In the genomic region with DNA sequence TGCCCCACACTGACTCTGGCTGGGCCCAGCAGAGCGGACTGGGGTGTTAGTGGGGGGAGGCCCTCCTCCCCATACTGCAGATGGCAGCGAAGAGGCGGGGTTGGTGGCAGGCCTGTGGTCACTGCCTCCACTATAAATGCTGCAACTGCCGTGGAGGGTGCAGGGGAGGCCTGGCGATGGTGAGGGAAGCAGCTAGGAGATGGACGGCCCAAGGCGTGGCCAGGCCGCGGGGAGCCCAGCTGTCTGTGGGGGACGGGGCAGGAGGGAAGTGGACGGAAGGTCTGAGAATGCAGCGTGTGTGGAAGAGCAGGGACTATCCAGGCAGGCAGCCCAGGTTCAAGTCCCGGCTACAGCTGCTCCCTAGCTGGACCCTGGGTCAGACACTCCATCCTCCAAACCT, we compare ENCODE assay signal across 18 cellular contexts. TPM values are rescaled to one million over a fixed set of nuclear protein-coding genes. Genes with fewer than 3 reads are reported as not detected.
A peak's percentile ranks its signal among the peaks of the same experiment; 100 is the strongest.
DNase-seq lines count a peak whose midpoint lies in the region; ATAC-seq, FAIRE-seq and TF ChIP-seq lines count a peak whose summit lies in the region.
"Had no signal": no experiment of that assay in that cellular context is flagged by ENCODE, and none has a peak within 500 bp of the region (broad histone marks: within the 10 kb centered on the region; RNA-seq: fewer than 3 reads in every experiment).

No MANE protein-coding gene starts in this region.

- CTCF ChIA-PET in IMR-90 (lab: Yijun Ruan, JAX) (no interaction called here), K562 (lab: Yijun Ruan, JAX; ENCODE audit: low intra/inter-chr PET ratio) (no interaction called here)

- H2AK5ac ChIP-seq in IMR-90 (ENCODE audit: low read depth, low read length), result no peak overlapping the region
- no peak overlapping the region for H2AK5ac ChIP-seq in trophoblast cell (ENCODE audit: low read length)

- H3F3A ChIP-seq in GM23248 (ENCODE audit: insufficient read depth), result no peaks in the 10 kb centered on the region

- no peaks in the 10 kb centered on the region for H3K9me2 ChIP-seq in GM23248 (ENCODE audit: insufficient read depth)

- no peak for TF ChIP-seq CTCF in IMR-90 (conservative IDR thresholded peaks at IDR 0.05; ENCODE audit: low read depth, low read length)
- TF ChIP-seq CTCF in K562 (IDR thresholded peaks at IDR 0.05 in 2 of 3, conservative IDR thresholded peaks at IDR 0.05 in 1 of 3; ENCODE audit: insufficient read depth in 2 of 3, low read depth in 1 of 3, low read length in 3 of 3), result no peak
- TF ChIP-seq CTCF in neural crest cell (conservative IDR thresholded peaks at IDR 0.05), result no peak

- peaks cover 7% of the 10 kb centered on the region for H3K4me1 Mint-ChIP-seq in activated CD4-positive, alpha-beta T cell treated with anti-CD3 and anti-CD28 coated beads, Interleukin-2, amount 10 ng/mL, durations not matched to agents 24 days and 14 days
- no peaks in the 10 kb centered on the region for H3K4me1 Mint-ChIP-seq in neural crest cell

- H2BK120ac ChIP-seq in IMR-90 (ENCODE audit: low read depth, low read length) (no peak overlapping the region), trophoblast cell (ENCODE audit: insufficient read depth, low read length, poor library complexity) (no peak overlapping the region)

- no peak overlapping the region for H3K4me2 ChIP-seq in IMR-90 (ENCODE audit: low read depth, low read length)
- no peak overlapping the region for H3K4me2 ChIP-seq in K562 (ENCODE audit: insufficient read depth, low read length)
- H3K4me2 ChIP-seq in GM23248 (ENCODE audit: unreplicated experiment), result no peak overlapping the region
- H3K4me2 ChIP-seq in trophoblast cell (ENCODE audit: low read length), result no peak overlapping the region

- H3K27ac Mint-ChIP-seq in activated CD4-positive, alpha-beta T cell treated with anti-CD3 and anti-CD28 coated beads, Interleukin-2, amount 10 ng/mL, durations not matched to agents 24 days and 14 days, result peak overlapping the region; percentile 41
- H3K27ac Mint-ChIP-seq in neural crest cell (ENCODE audit: unreplicated experiment), result peak overlapping the region; percentile 57

- H4K20me1 ChIP-seq in IMR-90 (ENCODE audit: insufficient read depth, low read length) (no peaks in the 10 kb centered on the region), K562 (replicated peaks; ENCODE audit: control insufficient read depth, insufficient read depth, low read length) (no peaks in the 10 kb centered on the region), GM23248 (ENCODE audit: insufficient read depth) (no peaks in the 10 kb centered on the region)

- no peak overlapping the region for H3K4me3 Mint-ChIP-seq in activated CD4-positive, alpha-beta T cell treated with anti-CD3 and anti-CD28 coated beads, Interleukin-2, amount 10 ng/mL, durations not matched to agents 24 days and 14 days
- H3K4me3 Mint-ChIP-seq in neural crest cell, result no peak overlapping the region

- no peak for DNase-seq in activated CD4-positive, alpha-beta T cell treated with anti-CD3 and anti-CD28 coated beads, Interleukin-2, amount 10 ng/mL, durations not matched to agents 24 days and 14 days
- DNase-seq in activated CD4-positive, alpha-beta T cell treated with anti-CD3 and anti-CD28 coated beads for 48 hours, result no peak
- no peak for DNase-seq in IMR-90
- DNase-seq in K562 (ENCODE audit: extremely low read depth in 1 of 4, low spot score in 3 of 4), result no peak
- DNase-seq in neural crest cell (ENCODE audit: low read depth, low spot score), result no peak
- no peak for DNase-seq in GM23248
- no peak for DNase-seq in trophoblast cell
- DNase-seq: COR-L47, DMS153, EL, NCI-H1436, NCI-H2029 treated with DMSO at 0.1 percent for 48 hours, NCI-H524, SIG-M5 had no signal

- peak overlapping the region; percentile 3 for H2AK9ac ChIP-seq in IMR-90 (replicated peaks; ENCODE audit: low read depth, low read length, poor library complexity)

- H3K9me3 ChIP-seq in IMR-90 (ENCODE audit: control insufficient read depth, insufficient read depth, low read length) (no peaks in the 10 kb centered on the region), K562 (replicated peaks; ENCODE audit: control insufficient read depth, insufficient read depth, low read depth, low read length) (no peaks in the 10 kb centered on the region), GM23248 (ENCODE audit: low read depth) (no peaks in the 10 kb centered on the region), trophoblast cell (ENCODE audit: insufficient read depth, low read depth, low read length) (no peaks in the 10 kb centered on the region)
- H3K9me3 ChIP-seq: HAP-1 had no signal

- no peaks in the 10 kb centered on the region for H3K27me3 Mint-ChIP-seq in activated CD4-positive, alpha-beta T cell treated with anti-CD3 and anti-CD28 coated beads, Interleukin-2, amount 10 ng/mL, durations not matched to agents 24 days and 14 days
- no peaks in the 10 kb centered on the region for H3K27me3 Mint-ChIP-seq in neural crest cell (ENCODE audit: low read depth)

- H3K27me3 ChIP-seq in IMR-90 (ENCODE audit: control insufficient read depth, insufficient read depth, low read length) (no peaks in the 10 kb centered on the region), K562 (ENCODE audit: control insufficient read depth in 2 of 2, insufficient read depth in 2 of 2, low read length in 2 of 2) (no peaks in the 10 kb centered on the region), GM23248 (replicated peaks; ENCODE audit: insufficient read depth) (no peaks in the 10 kb centered on the region), trophoblast cell (ENCODE audit: insufficient read depth, low read length) (no peaks in the 10 kb centered on the region)

- TF ChIP-seq EP300 in K562 (IDR thresholded peaks at IDR 0.05; ENCODE audit: low read length), result no peak

- no peak overlapping the region for H3K14ac ChIP-seq in IMR-90 (replicated peaks; ENCODE audit: low read depth, low read length)
- H3K14ac ChIP-seq in trophoblast cell (ENCODE audit: low read length), result no peak overlapping the region

- no peak overlapping the region for H3K9ac ChIP-seq in IMR-90 (ENCODE audit: low read depth, low read length)
- peak overlapping the region in 1 of 2 experiments; percentile 76; a peak in 2 of 4 replicates for H3K9ac ChIP-seq in K562 (ENCODE audit: insufficient read depth in 1 of 2, low read depth in 2 of 2, low read length in 2 of 2)
- H3K9ac ChIP-seq in GM23248, result no peak overlapping the region
- H3K9ac ChIP-seq in trophoblast cell (ENCODE audit: low read length), result no peak overlapping the region

- no peak for FAIRE-seq in K562 (lab: Jason Lieb, UNC)

- no peak overlapping the region for H4K91ac ChIP-seq in IMR-90 (ENCODE audit: insufficient read depth, low read depth, low read length)
- H4K91ac ChIP-seq in trophoblast cell (ENCODE audit: low read depth, low read length), result no peak overlapping the region

- no peak overlapping the region for H4K5ac ChIP-seq in IMR-90 (ENCODE audit: low read depth, low read length)

- H3K4me1 ChIP-seq in IMR-90 (ENCODE audit: control insufficient read depth, insufficient read depth, low read length), result no peaks in the 10 kb centered on the region
- H3K4me1 ChIP-seq in K562 (replicated peaks in 1 of 2; ENCODE audit: control insufficient read depth in 2 of 2, insufficient read depth in 2 of 2, low read length in 2 of 2), result peaks cover 0 to 12% of the 10 kb centered on the region in 2 experiments; a peak in 4 of 5 replicates
- H3K4me1 ChIP-seq in GM23248 (ENCODE audit: insufficient read depth), result no peaks in the 10 kb centered on the region
- H3K4me1 ChIP-seq in trophoblast cell (ENCODE audit: control insufficient read depth in 1 of 2, insufficient read depth in 2 of 2, low read length in 2 of 2), result no peaks in the 10 kb centered on the region
- H3K4me1 ChIP-seq: HAP-1 had no signal

- no peak overlapping the region for H4K12ac ChIP-seq in trophoblast cell (ENCODE audit: low read depth, low read length)

- H4K8ac ChIP-seq in IMR-90 (ENCODE audit: low read depth in 2 of 2, low read length in 2 of 2) (no peak overlapping the region), trophoblast cell (ENCODE audit: low read depth, low read length) (no peak overlapping the region)

- H3K27ac ChIP-seq in IMR-90 (ENCODE audit: insufficient read depth, low read length), result no peak overlapping the region
- H3K27ac ChIP-seq in K562 (ENCODE audit: extremely low read depth, low read depth, low read length), result no peak overlapping the region
- H3K27ac ChIP-seq in GM23248, result no peak overlapping the region
- no peak overlapping the region for H3K27ac ChIP-seq in trophoblast cell (ENCODE audit: low read depth, low read length)
- H3K27ac ChIP-seq: 22Rv1, C4-2B had no signal

- H3K18ac ChIP-seq in IMR-90 (ENCODE audit: low read depth, low read length) (no peak overlapping the region), trophoblast cell (ENCODE audit: low read length) (no peak overlapping the region)

- in situ Hi-C loops in IMR-90 (cut with MboI; ENCODE audit: low sequenced_read_pairs), result no loop called here
- in situ Hi-C loops in K562 (cut with MboI), result no loop called here
- in situ Hi-C loops in GM23248 (cut with MboI), result no loop called here

- intact Hi-C loops in activated CD4-positive, alpha-beta T cell treated with anti-CD3 and anti-CD28 coated beads, Interleukin-2, amount 10 ng/mL, durations not matched to agents 24 days and 14 days (cut with micrococcal nuclease), result no loop called here
- intact Hi-C loops in IMR-90 (cut with micrococcal nuclease) (no loop called here), K562 (cut with micrococcal nuclease) (no loop called here)

- ATAC-seq in IMR-90 (ENCODE audit: low read depth) (peak; percentile 29), K562 (peak; percentile 32; the same call in 2 of the 3 replicates), HG03045 (IDR thresholded peaks at IDR 0.05; ENCODE audit: unreplicated experiment) (no peak)

- no peak overlapping the region for H2BK5ac ChIP-seq in IMR-90 (ENCODE audit: low read depth, low read length, poor library complexity, severe bottlenecking)
- H2BK5ac ChIP-seq in trophoblast cell (ENCODE audit: low read depth, low read length, poor library complexity), result no peak overlapping the region

- H3K56ac ChIP-seq in IMR-90 (ENCODE audit: extremely low read depth, insufficient read depth, low read length), result no peak overlapping the region

- POLR2A ChIA-PET in IMR-90 (lab: Charles Lee; ENCODE audit: unreplicated experiment), result interaction anchor here (0.6 kb wide), 1 partner anchor 171 kb away, joined by 3 read pairs; no protein-coding TSS in a partner anchor
- POLR2A ChIA-PET in K562 (lab: Yijun Ruan, JAX), result interaction anchor here (1.2 kb wide), 1 partner anchor 10 kb away, joined by 3 read pairs; no protein-coding TSS in a partner anchor

- H3K9me3 Mint-ChIP-seq in activated CD4-positive, alpha-beta T cell treated with anti-CD3 and anti-CD28 coated beads, Interleukin-2, amount 10 ng/mL, durations not matched to agents 24 days and 14 days, result no peaks in the 10 kb centered on the region
- no peaks in the 10 kb centered on the region for H3K9me3 Mint-ChIP-seq in neural crest cell

- BruUV-seq in IMR-90 (replicated peaks; lab: Mats Ljungman, UMichigan) (no TSS peak), K562 (replicated peaks; lab: Mats Ljungman, UMichigan) (no TSS peak)

- H3K79me1 ChIP-seq in IMR-90 (ENCODE audit: low read depth in 1 of 2, low read length in 2 of 2) (0 out of 4 replicates have a peak, but pooled peaks cover 0 to 1% of the 10 kb centered on the region in 2 experiments), trophoblast cell (ENCODE audit: low read length) (no peaks in the 10 kb centered on the region)

- no peak overlapping the region for H2BK15ac ChIP-seq in IMR-90 (ENCODE audit: low read depth, low read length)

- H3K36me3 Mint-ChIP-seq in activated CD4-positive, alpha-beta T cell treated with anti-CD3 and anti-CD28 coated beads, Interleukin-2, amount 10 ng/mL, durations not matched to agents 24 days and 14 days (ENCODE audit: low read depth), result no peaks in the 10 kb centered on the region
- no peaks in the 10 kb centered on the region for H3K36me3 Mint-ChIP-seq in neural crest cell (ENCODE audit: low read depth)

- peak overlapping the region; percentile 18 for H2AFZ ChIP-seq in IMR-90 (replicated peaks; ENCODE audit: low read length, poor library complexity)
- no peak overlapping the region for H2AFZ ChIP-seq in K562 (ENCODE audit: low read depth, low read length)
- no peak overlapping the region for H2AFZ ChIP-seq in GM23248
- H2AFZ ChIP-seq in trophoblast cell (ENCODE audit: insufficient read depth, low read length, poor library complexity), result no peak overlapping the region

- H2BK20ac ChIP-seq in IMR-90 (ENCODE audit: low read depth, low read length), result no peak overlapping the region

- H3K23ac ChIP-seq in IMR-90 (ENCODE audit: low read depth, low read length), result no peak overlapping the region
- H3K23ac ChIP-seq in trophoblast cell (ENCODE audit: low read length), result no peak overlapping the region

- no peak overlapping the region for H2BK12ac ChIP-seq in trophoblast cell (ENCODE audit: low read length)

- TF ChIP-seq POLR2A in IMR-90 (IDR thresholded peaks at IDR 0.05; ENCODE audit: low read depth, low read length), result no peak
- TF ChIP-seq POLR2A in K562 (conservative IDR thresholded peaks at IDR 0.05), result no peak

- H3K79me2 ChIP-seq in K562 (ENCODE audit: control insufficient read depth, insufficient read depth, low read length), result no peaks in the 10 kb centered on the region
- H3K79me2 ChIP-seq in GM23248 (ENCODE audit: insufficient read depth), result no peaks in the 10 kb centered on the region
- no peaks in the 10 kb centered on the region for H3K79me2 ChIP-seq in trophoblast cell (ENCODE audit: control insufficient read depth, insufficient read depth, low read length, poor library complexity)

- no peak overlapping the region for H3K4ac ChIP-seq in IMR-90 (ENCODE audit: low read depth, low read length)
- no peak overlapping the region for H3K4ac ChIP-seq in trophoblast cell (ENCODE audit: low read depth, low read length)

- no CpG with 5 or more reads among the region's 13 CpGs for WGBS in IMR-90 (ENCODE audit: extremely low coverage in 2 of 2, insufficient read length in 1 of 2), 2 experiments
- 84% methylated on average over 13 of the region's 13 CpGs for WGBS in K562 (ENCODE audit: insufficient coverage, low coverage, missing lambda C conversion rate)
- 69 to 73% methylated on average over 13 of the region's 13 CpGs for WGBS in GM23248 (ENCODE audit: low coverage in 1 of 2, low lambda C conversion rate in 2 of 2, missing lambda C conversion rate in 2 of 2), 2 experiments
- no CpG with 5 or more reads among the region's 13 CpGs for WGBS in trophoblast cell (ENCODE audit: extremely low coverage, insufficient coverage, insufficient read length)

- dilution Hi-C loops in IMR-90 (cut with HindIII; ENCODE audit: low sequenced_read_pairs, unreplicated experiment), result no loop called here

- H3K36me3 ChIP-seq in IMR-90 (ENCODE audit: control insufficient read depth, insufficient read depth, low read length) (peaks cover 10% of the 10 kb centered on the region; the same call in 1 of the 2 replicates), K562 (ENCODE audit: control insufficient read depth, insufficient read depth, low read length) (no peaks in the 10 kb centered on the region), GM23248 (ENCODE audit: low read depth) (no peaks in the 10 kb centered on the region), trophoblast cell (ENCODE audit: control insufficient read depth in 1 of 2, insufficient read depth in 2 of 2, low read length in 2 of 2) (peaks cover 0 to 11% of the 10 kb centered on the region in 2 experiments)
- H3K36me3 ChIP-seq: HAP-1 had no signal

- H3K4me3 ChIP-seq in IMR-90 (ENCODE audit: insufficient read depth, low read depth, low read length), result no peak overlapping the region
- no peak overlapping the region for H3K4me3 ChIP-seq in K562
- H3K4me3 ChIP-seq in GM23248, result no peak overlapping the region
- no peak overlapping the region for H3K4me3 ChIP-seq in trophoblast cell (ENCODE audit: low read depth, low read length)
- H3K4me3 ChIP-seq: HAP-1 had no signal

- H3K9me1 ChIP-seq in IMR-90 (ENCODE audit: insufficient read depth, low read length) (no peaks in the 10 kb centered on the region), K562 (ENCODE audit: control insufficient read depth, insufficient read depth, low read length) (no peaks in the 10 kb centered on the region)

- no peak for TF ChIP-seq RAD21 in IMR-90 (IDR thresholded peaks at IDR 0.05; ENCODE audit: low read length)
- TF ChIP-seq RAD21 in K562 (CRISPR knock-in tag; conservative IDR thresholded peaks at IDR 0.05 in 1 of 2, IDR thresholded peaks at IDR 0.05 in 1 of 2), result no peak

RNA-seq across cellular contexts. Expression of gene DNAL4, which starts 18.3 kb away (rescaled TPM):
- 5.5 and 6.3 TPM in 2 replicates for total RNA-seq in activated CD4-positive, alpha-beta T cell treated with anti-CD3 and anti-CD28 coated beads, Interleukin-2, amount 10 ng/mL, durations not matched to agents 24 days and 14 days
- total RNA-seq in IMR-90 (2012; rRNA removed), result 6.1 and 6.9 TPM in 2 replicates
- 12.1 and 14.2 TPM in 2 replicates for polyA plus RNA-seq in IMR-90 (2012; rRNA removed)
- 14.7 and 19.4 TPM in 2 replicates for polyA plus RNA-seq in IMR-90 (2012; cell fraction: cytosol; rRNA removed)
- 7.3 and 9.3 TPM in 2 replicates for polyA plus RNA-seq in IMR-90 (2012; cell fraction: nucleus; rRNA removed; ENCODE audit: low replicate concordance)
- total RNA-seq in K562 (2011; cell fraction: chromatin; rRNA removed; ENCODE audit: low replicate concordance), result 3.5 and 3.8 TPM in 2 replicates
- total RNA-seq in K562 (2011; cell fraction: nucleolus; rRNA removed), result 4.2 and 5.8 TPM in 2 replicates
- 4.4 and 4.5 TPM in 2 replicates for total RNA-seq in K562 (2011; cell fraction: nucleoplasm; rRNA removed)
- total RNA-seq in K562 (2014; rRNA removed), result 5.2 and 7.5 TPM in 2 replicates
- 4.2 and 4.7 TPM in 2 replicates for total RNA-seq in K562 (2014; rRNA removed; fragmentation: Illumina TruSeq; extraction: Trizol)
- total RNA-seq in K562 (2015; rRNA removed; fragmentation: Illumina TruSeq; extraction: Trizol), result 4.7 and 5.6 TPM in 2 replicates
- total RNA-seq in K562 (2021), result 5.9 and 6.1 TPM in 2 replicates
- 6.9 and 8.9 TPM in 2 replicates for polyA plus RNA-seq in K562 (2011; rRNA removed)
- 10.5 and 12.7 TPM in 2 replicates for polyA plus RNA-seq in K562 (2011; cell fraction: cytosol; rRNA removed)
- 8.2 and 8.3 TPM in 2 replicates for polyA plus RNA-seq in K562 (2011; cell fraction: nucleus; rRNA removed)
- 6.6 and 12.2 TPM in 2 replicates for polyA plus RNA-seq in K562 (2012)
- 9.4 and 11.3 TPM in 2 replicates for polyA plus RNA-seq in K562 (2014; fragmentation: Illumina TruSeq; extraction: Trizol)
- under 1 TPM; 0.20 to 0.70 TPM for polyA plus RNA-seq in K562 (2014; fragmentation: Nextera tagmentation; extraction: Ambion mirVana)
- polyA plus RNA-seq in K562 (2014; rRNA removed), result 7.8 and 8.3 TPM in 2 replicates
- polyA minus RNA-seq in K562 (2011; rRNA and poly(A)+ RNA removed), result 3.1 and 3.3 TPM in 2 replicates
- 1.7 and 1.8 TPM in 2 replicates for polyA minus RNA-seq in K562 (2011; cell fraction: cytosol; rRNA and poly(A)+ RNA removed)
- polyA minus RNA-seq in K562 (2011; cell fraction: nucleus; rRNA and poly(A)+ RNA removed), result 1.8 and 2.8 TPM in 2 replicates
- 18.0 and 18.9 TPM in 2 replicates for total RNA-seq in neural crest cell
- 11.6 and 18.9 TPM in 2 replicates for total RNA-seq in GM23248 (2014; rRNA removed; shearing (Covaris generic))
- 14.2 and 16.7 TPM in 2 replicates for polyA plus RNA-seq in GM23248 (2016; fragmentation: Nextera tagmentation; extraction: Ambion mirVana)
- 12.4 and 13.7 TPM in 2 replicates for polyA plus RNA-seq in trophoblast cell (2013)

RNA-seq across cellular contexts. Expression of gene SUN2, which starts 19.9 kb away (rescaled TPM):
- 124 and 128 TPM in 2 replicates for total RNA-seq in activated CD4-positive, alpha-beta T cell treated with anti-CD3 and anti-CD28 coated beads, Interleukin-2, amount 10 ng/mL, durations not matched to agents 24 days and 14 days
- 25.6 and 27.8 TPM in 2 replicates for total RNA-seq in IMR-90 (2012; rRNA removed)
- polyA plus RNA-seq in IMR-90 (2012; rRNA removed), result 50.0 and 57.3 TPM in 2 replicates
- 42.6 and 49.1 TPM in 2 replicates for polyA plus RNA-seq in IMR-90 (2012; cell fraction: cytosol; rRNA removed)
- 32.0 and 72.8 TPM in 2 replicates for polyA plus RNA-seq in IMR-90 (2012; cell fraction: nucleus; rRNA removed; ENCODE audit: low replicate concordance)
- 38.9 and 115 TPM in 2 replicates for total RNA-seq in K562 (2011; cell fraction: chromatin; rRNA removed; ENCODE audit: low replicate concordance)
- 125 TPM in 2 replicates for total RNA-seq in K562 (2011; cell fraction: nucleolus; rRNA removed)
- 65.3 and 80.1 TPM in 2 replicates for total RNA-seq in K562 (2011; cell fraction: nucleoplasm; rRNA removed)
- 31.0 and 42.6 TPM in 2 replicates for total RNA-seq in K562 (2014; rRNA removed)
- total RNA-seq in K562 (2014; rRNA removed; fragmentation: Illumina TruSeq; extraction: Trizol), result 5.2 and 7.1 TPM in 2 replicates
- total RNA-seq in K562 (2015; rRNA removed; fragmentation: Illumina TruSeq; extraction: Trizol), result 18.2 and 19.5 TPM in 2 replicates
- 37.2 and 38.8 TPM in 2 replicates for total RNA-seq in K562 (2021)
- polyA plus RNA-seq in K562 (2011; rRNA removed), result 16.7 and 26.9 TPM in 2 replicates
- 23.3 and 36.3 TPM in 2 replicates for polyA plus RNA-seq in K562 (2011; cell fraction: cytosol; rRNA removed)
- 62.6 and 82.3 TPM in 2 replicates for polyA plus RNA-seq in K562 (2011; cell fraction: nucleus; rRNA removed)
- polyA plus RNA-seq in K562 (2012), result 27.0 and 67.0 TPM in 2 replicates
- 13.8 and 22.6 TPM in 2 replicates for polyA plus RNA-seq in K562 (2014; fragmentation: Illumina TruSeq; extraction: Trizol)
- under 1 TPM; 0.11 to 0.21 TPM for polyA plus RNA-seq in K562 (2014; fragmentation: Nextera tagmentation; extraction: Ambion mirVana)
- polyA plus RNA-seq in K562 (2014; rRNA removed), result 27.8 and 31.5 TPM in 2 replicates
- polyA minus RNA-seq in K562 (2011; rRNA and poly(A)+ RNA removed), result 9.1 and 19.4 TPM in 2 replicates
- 28.2 and 36.8 TPM in 2 replicates for polyA minus RNA-seq in K562 (2011; cell fraction: cytosol; rRNA and poly(A)+ RNA removed)
- polyA minus RNA-seq in K562 (2011; cell fraction: nucleus; rRNA and poly(A)+ RNA removed), result 28.8 and 33.5 TPM in 2 replicates
- 39.0 and 41.7 TPM in 2 replicates for total RNA-seq in neural crest cell
- total RNA-seq in GM23248 (2014; rRNA removed; shearing (Covaris generic)), result 142 and 146 TPM in 2 replicates
- polyA plus RNA-seq in GM23248 (2016; fragmentation: Nextera tagmentation; extraction: Ambion mirVana), result 47.9 and 51.2 TPM in 2 replicates
- polyA plus RNA-seq in trophoblast cell (2013), result 40.8 and 42.4 TPM in 2 replicates
